Comparison of ENCODE assay signal across 17 cellular contexts in genomic region chr6:75618437-75618836, GRCh38.
"Had no signal": no experiment of that assay in that cellular context is flagged by ENCODE, and none has a peak within 500 bp of the region (broad histone marks: within the 10 kb centered on the region; RNA-seq: fewer than 3 reads in every experiment).

No MANE protein-coding gene starts in this region.

- H3K36me3 Mint-ChIP-seq: natural killer cell had no signal

- H3K4me3 ChIP-seq: coronary artery, lung, right atrium auricular region, smooth muscle cell had no signal

- H3K4me3 Mint-ChIP-seq: activated B cell treated with CpG ODN at 0.5 μM for 24 hours; activated CD4-positive, alpha-beta T cell treated with anti-CD3 and anti-CD28 coated beads, Interleukin-2, amount 10 ng/mL, durations not matched to agents 7 days and 5 days; activated naive CD4-positive, alpha-beta T cell treated with anti-CD3 and anti-CD28 coated beads for 36 hours; activated T-helper 1 cell treated with anti-CD3 and anti-CD28 coated beads, Interleukin-12 subunit alpha, Interleukin-12 subunit beta, Interleukin-2, Interleukin-4 antibody, amounts not matched to agents 30 ng/mL and 10 ng/mL and 1 ng/mL, durations not matched to agents 14 hours and 24 hours and 36 hours; natural killer cell; stimulated activated memory B cell treated with anti-CD40 and anti-IgM and Interleukin-4, amounts not matched to agents 10 μg/mL and 1 μg/mL and 100 μg/mL, for 72 hours; type B pancreatic cell had no signal

- H3K27ac ChIP-seq: epithelial cell of prostate had no signal

- ATAC-seq: natural killer cell; stimulated activated memory B cell treated with anti-CD40 and anti-IgM and Interleukin-4, amounts not matched to agents 10 μg/mL and 1 μg/mL and 100 μg/mL, for 72 hours had no signal

- DNase-seq: activated B cell treated with CpG ODN at 0.5 μM for 24 hours; activated CD4-positive, alpha-beta T cell treated with anti-CD3 and anti-CD28 coated beads, Interleukin-2, amount 10 ng/mL, durations not matched to agents 7 days and 5 days; activated naive CD4-positive, alpha-beta T cell treated with anti-CD3 and anti-CD28 coated beads for 36 hours; caudate nucleus; effector CD8-positive, alpha-beta T cell; hypothalamus; kidney glomerular epithelial cell; natural killer cell; nucleus accumbens had no signal

- H3K27me3 Mint-ChIP-seq: activated B cell treated with CpG ODN at 0.5 μM for 24 hours; activated CD4-positive, alpha-beta T cell treated with anti-CD3 and anti-CD28 coated beads, Interleukin-2, amount 10 ng/mL, durations not matched to agents 7 days and 5 days; stimulated activated memory B cell treated with anti-CD40 and anti-IgM and Interleukin-4, amounts not matched to agents 10 μg/mL and 1 μg/mL and 100 μg/mL, for 72 hours; type B pancreatic cell had no signal

- H3K27ac Mint-ChIP-seq: activated B cell treated with CpG ODN at 0.5 μM for 24 hours; activated CD4-positive, alpha-beta T cell treated with anti-CD3 and anti-CD28 coated beads, Interleukin-2, amount 10 ng/mL, durations not matched to agents 7 days and 5 days; activated naive CD4-positive, alpha-beta T cell treated with anti-CD3 and anti-CD28 coated beads for 36 hours; activated T-helper 1 cell treated with anti-CD3 and anti-CD28 coated beads, Interleukin-12 subunit alpha, Interleukin-12 subunit beta, Interleukin-2, Interleukin-4 antibody, amounts not matched to agents 30 ng/mL and 10 ng/mL and 1 ng/mL, durations not matched to agents 14 hours and 24 hours and 36 hours; stimulated activated memory B cell treated with anti-CD40 and anti-IgM and Interleukin-4, amounts not matched to agents 10 μg/mL and 1 μg/mL and 100 μg/mL, for 72 hours; type B pancreatic cell had no signal

- H3K36me3 ChIP-seq: right atrium auricular region had no signal

- H3K9me3 ChIP-seq: right atrium auricular region had no signal

- H3K9me3 Mint-ChIP-seq: activated B cell treated with CpG ODN at 0.5 μM for 24 hours; activated naive CD4-positive, alpha-beta T cell treated with anti-CD3 and anti-CD28 coated beads for 36 hours; activated T-helper 1 cell treated with anti-CD3 and anti-CD28 coated beads, Interleukin-12 subunit alpha, Interleukin-12 subunit beta, Interleukin-2, Interleukin-4 antibody, amounts not matched to agents 30 ng/mL and 10 ng/mL and 1 ng/mL, durations not matched to agents 14 hours and 24 hours and 36 hours; natural killer cell; stimulated activated memory B cell treated with anti-CD40 and anti-IgM and Interleukin-4, amounts not matched to agents 10 μg/mL and 1 μg/mL and 100 μg/mL, for 72 hours; type B pancreatic cell had no signal

- H3K27me3 ChIP-seq: right atrium auricular region had no signal
